In genomic region chr17:81387235-81388060, GRCh38 we compare ENCODE assay signal across 1 cellular context.
TF ChIP-seq lines count a peak whose summit lies in the region.

No MANE protein-coding gene starts in this region.

TF ChIP-seq in HEK293, 187 proteins besides CTCF, POLR2A, EP300 and RAD21 (continued from another document and continues in another):
- TF ChIP-seq ZNF211 (tag by site-specific recombination; IDR thresholded peaks at IDR 0.05; ENCODE audit: low read depth): no peak
- TF ChIP-seq ZNF311 (tag by site-specific recombination; IDR thresholded peaks at IDR 0.05; ENCODE audit: borderline replicate concordance): no peak
- no peak for TF ChIP-seq ZNF677 (tag by site-specific recombination; IDR thresholded peaks at IDR 0.05)
- TF ChIP-seq ZFP41 (tag by site-specific recombination; IDR thresholded peaks at IDR 0.05; ENCODE audit: borderline replicate concordance): no peak
- no peak for TF ChIP-seq ZNF704 (tag by site-specific recombination; IDR thresholded peaks at IDR 0.05)
- peak; percentile 84 for TF ChIP-seq ZNF629 (tag by site-specific recombination; IDR thresholded peaks at IDR 0.05)
- TF ChIP-seq, protein P1, sequence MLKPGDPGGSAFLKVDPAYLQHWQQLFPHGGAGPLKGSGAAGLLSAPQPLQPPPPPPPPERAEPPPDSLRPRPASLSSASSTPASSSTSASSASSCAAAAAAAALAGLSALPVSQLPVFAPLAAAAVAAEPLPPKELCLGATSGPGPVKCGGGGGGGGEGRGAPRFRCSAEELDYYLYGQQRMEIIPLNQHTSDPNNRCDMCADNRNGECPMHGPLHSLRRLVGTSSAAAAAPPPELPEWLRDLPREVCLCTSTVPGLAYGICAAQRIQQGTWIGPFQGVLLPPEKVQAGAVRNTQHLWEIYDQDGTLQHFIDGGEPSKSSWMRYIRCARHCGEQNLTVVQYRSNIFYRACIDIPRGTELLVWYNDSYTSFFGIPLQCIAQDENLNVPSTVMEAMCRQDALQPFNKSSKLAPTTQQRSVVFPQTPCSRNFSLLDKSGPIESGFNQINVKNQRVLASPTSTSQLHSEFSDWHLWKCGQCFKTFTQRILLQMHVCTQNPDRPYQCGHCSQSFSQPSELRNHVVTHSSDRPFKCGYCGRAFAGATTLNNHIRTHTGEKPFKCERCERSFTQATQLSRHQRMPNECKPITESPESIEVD (tag by site-specific recombination; IDR thresholded peaks at IDR 0.05): peak; percentile 59; the same call in 1 of the 2 replicates
- no peak for TF ChIP-seq ZNF658 (tag by site-specific recombination; IDR thresholded peaks at IDR 0.05)
- no peak for TF ChIP-seq ZNF10 (tag by site-specific recombination; IDR thresholded peaks at IDR 0.05)
- TF ChIP-seq ZNF132 (tag by site-specific recombination; IDR thresholded peaks at IDR 0.05; ENCODE audit: borderline replicate concordance): no peak
- TF ChIP-seq ZNF791 (tag by site-specific recombination; IDR thresholded peaks at IDR 0.05): no peak
- TF ChIP-seq ZBTB8A (tag by site-specific recombination; IDR thresholded peaks at IDR 0.05): peak; percentile 90
- TF ChIP-seq, protein P2, sequence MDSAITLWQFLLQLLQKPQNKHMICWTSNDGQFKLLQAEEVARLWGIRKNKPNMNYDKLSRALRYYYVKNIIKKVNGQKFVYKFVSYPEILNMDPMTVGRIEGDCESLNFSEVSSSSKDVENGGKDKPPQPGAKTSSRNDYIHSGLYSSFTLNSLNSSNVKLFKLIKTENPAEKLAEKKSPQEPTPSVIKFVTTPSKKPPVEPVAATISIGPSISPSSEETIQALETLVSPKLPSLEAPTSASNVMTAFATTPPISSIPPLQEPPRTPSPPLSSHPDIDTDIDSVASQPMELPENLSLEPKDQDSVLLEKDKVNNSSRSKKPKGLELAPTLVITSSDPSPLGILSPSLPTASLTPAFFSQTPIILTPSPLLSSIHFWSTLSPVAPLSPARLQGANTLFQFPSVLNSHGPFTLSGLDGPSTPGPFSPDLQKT (IDR thresholded peaks at IDR 0.05; ENCODE audit: borderline replicate concordance, low read depth, low read length): no peak
- TF ChIP-seq ZNF404 (tag by site-specific recombination; IDR thresholded peaks at IDR 0.05): no peak
- TF ChIP-seq ZNF488 (tag by site-specific recombination; IDR thresholded peaks at IDR 0.05): no peak
- TF ChIP-seq, protein P3, sequence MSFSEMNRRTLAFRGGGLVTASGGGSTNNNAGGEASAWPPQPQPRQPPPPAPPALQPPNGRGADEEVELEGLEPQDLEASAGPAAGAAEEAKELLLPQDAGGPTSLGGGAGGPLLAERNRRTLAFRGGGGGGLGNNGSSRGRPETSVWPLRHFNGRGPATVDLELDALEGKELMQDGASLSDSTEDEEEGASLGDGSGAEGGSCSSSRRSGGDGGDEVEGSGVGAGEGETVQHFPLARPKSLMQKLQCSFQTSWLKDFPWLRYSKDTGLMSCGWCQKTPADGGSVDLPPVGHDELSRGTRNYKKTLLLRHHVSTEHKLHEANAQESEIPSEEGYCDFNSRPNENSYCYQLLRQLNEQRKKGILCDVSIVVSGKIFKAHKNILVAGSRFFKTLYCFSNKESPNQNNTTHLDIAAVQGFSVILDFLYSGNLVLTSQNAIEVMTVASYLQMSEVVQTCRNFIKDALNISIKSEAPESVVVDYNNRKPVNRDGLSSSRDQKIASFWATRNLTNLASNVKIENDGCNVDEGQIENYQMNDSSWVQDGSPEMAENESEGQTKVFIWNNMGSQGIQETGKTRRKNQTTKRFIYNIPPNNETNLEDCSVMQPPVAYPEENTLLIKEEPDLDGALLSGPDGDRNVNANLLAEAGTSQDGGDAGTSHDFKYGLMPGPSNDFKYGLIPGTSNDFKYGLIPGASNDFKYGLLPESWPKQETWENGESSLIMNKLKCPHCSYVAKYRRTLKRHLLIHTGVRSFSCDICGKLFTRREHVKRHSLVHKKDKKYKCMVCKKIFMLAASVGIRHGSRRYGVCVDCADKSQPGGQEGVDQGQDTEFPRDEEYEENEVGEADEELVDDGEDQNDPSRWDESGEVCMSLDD (tag by site-specific recombination; IDR thresholded peaks at IDR 0.05): peak; percentile 62
- no peak for TF ChIP-seq ZNF354C (tag by site-specific recombination; IDR thresholded peaks at IDR 0.05; ENCODE audit: borderline replicate concordance, low read depth)
- no peak for TF ChIP-seq ZNF521 (tag by site-specific recombination; IDR thresholded peaks at IDR 0.05)
- peak; percentile 95 for TF ChIP-seq ZFP69B (tag by site-specific recombination; IDR thresholded peaks at IDR 0.05)
- TF ChIP-seq ZNF37A (tag by site-specific recombination; IDR thresholded peaks at IDR 0.05): no peak
- TF ChIP-seq ZNF398 (tag by site-specific recombination; IDR thresholded peaks at IDR 0.05): peak; percentile 72
- TF ChIP-seq ZNF596 (tag by site-specific recombination; IDR thresholded peaks at IDR 0.05): 0 out of 2 replicates have a peak, but pooled peaks have one; percentile 25
- no peak for TF ChIP-seq ZNF626 (tag by site-specific recombination; IDR thresholded peaks at IDR 0.05)
- TF ChIP-seq ZNF26 (tag by site-specific recombination; IDR thresholded peaks at IDR 0.05): no peak
- no peak for TF ChIP-seq ZNF280C (tag by site-specific recombination; IDR thresholded peaks at IDR 0.05)
- TF ChIP-seq ZNF830 (tag by site-specific recombination; IDR thresholded peaks at IDR 0.05; ENCODE audit: low read depth): no peak
- no peak for TF ChIP-seq ZNF514 (tag by site-specific recombination; IDR thresholded peaks at IDR 0.05)
- TF ChIP-seq, protein P4, sequence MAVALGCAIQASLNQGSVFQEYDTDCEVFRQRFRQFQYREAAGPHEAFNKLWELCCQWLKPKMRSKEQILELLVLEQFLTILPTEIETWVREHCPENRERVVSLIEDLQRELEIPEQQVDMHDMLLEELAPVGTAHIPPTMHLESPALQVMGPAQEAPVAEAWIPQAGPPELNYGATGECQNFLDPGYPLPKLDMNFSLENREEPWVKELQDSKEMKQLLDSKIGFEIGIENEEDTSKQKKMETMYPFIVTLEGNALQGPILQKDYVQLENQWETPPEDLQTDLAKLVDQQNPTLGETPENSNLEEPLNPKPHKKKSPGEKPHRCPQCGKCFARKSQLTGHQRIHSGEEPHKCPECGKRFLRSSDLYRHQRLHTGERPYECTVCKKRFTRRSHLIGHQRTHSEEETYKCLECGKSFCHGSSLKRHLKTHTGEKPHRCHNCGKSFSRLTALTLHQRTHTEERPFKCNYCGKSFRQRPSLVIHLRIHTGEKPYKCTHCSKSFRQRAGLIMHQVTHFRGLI (tag by site-specific recombination; IDR thresholded peaks at IDR 0.05): 0 out of 2 replicates have a peak, but pooled peaks have one; percentile 6
- peak; percentile 83 for TF ChIP-seq WT1 (tag by site-specific recombination; IDR thresholded peaks at IDR 0.05)
- TF ChIP-seq ZNF501 (tag by site-specific recombination; IDR thresholded peaks at IDR 0.05): no peak
- no peak for TF ChIP-seq ZNF19 (tag by site-specific recombination; IDR thresholded peaks at IDR 0.05; ENCODE audit: low read depth)
- TF ChIP-seq YY1 (tag by site-specific recombination; IDR thresholded peaks at IDR 0.05): peak; percentile 24; the same call in 1 of the 2 replicates
- TF ChIP-seq ZNF133 (tag by site-specific recombination; IDR thresholded peaks at IDR 0.05): no peak
- TF ChIP-seq ZXDB (tag by site-specific recombination; IDR thresholded peaks at IDR 0.05): peak; percentile 3; the same call in 1 of the 2 replicates
- TF ChIP-seq HOXA7 (CRISPR knock-in tag; IDR thresholded peaks at IDR 0.05; ENCODE audit: borderline replicate concordance): no peak
- no peak for TF ChIP-seq ZNF366 (tag by site-specific recombination; conservative IDR thresholded peaks at IDR 0.05)
- no peak for TF ChIP-seq MZF1 (tag by site-specific recombination; IDR thresholded peaks at IDR 0.05; ENCODE audit: borderline replicate concordance)
- TF ChIP-seq KLF7 (tag by site-specific recombination; IDR thresholded peaks at IDR 0.05; ENCODE audit: borderline replicate concordance): peak; percentile 56; the same call in 1 of the 2 replicates
- TF ChIP-seq, protein P5, sequence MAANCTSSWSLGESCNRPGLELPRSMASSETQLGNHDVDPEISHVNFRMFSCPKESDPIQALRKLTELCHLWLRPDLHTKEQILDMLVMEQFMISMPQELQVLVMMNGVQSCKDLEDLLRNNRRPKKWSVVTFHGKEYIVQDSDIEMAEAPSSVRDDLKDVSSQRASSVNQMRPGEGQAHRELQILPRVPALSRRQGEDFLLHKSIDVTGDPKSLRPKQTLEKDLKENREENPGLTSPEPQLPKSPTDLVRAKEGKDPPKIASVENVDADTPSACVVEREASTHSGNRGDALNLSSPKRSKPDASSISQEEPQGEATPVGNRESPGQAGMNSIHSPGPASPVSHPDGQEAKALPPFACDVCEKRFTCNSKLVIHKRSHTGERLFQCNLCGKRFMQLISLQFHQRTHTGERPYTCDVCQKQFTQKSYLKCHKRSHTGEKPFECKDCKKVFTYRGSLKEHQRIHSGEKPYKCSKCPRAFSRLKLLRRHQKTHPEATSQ (tag by site-specific recombination; IDR thresholded peaks at IDR 0.05): no peak
- TF ChIP-seq, protein P6, sequence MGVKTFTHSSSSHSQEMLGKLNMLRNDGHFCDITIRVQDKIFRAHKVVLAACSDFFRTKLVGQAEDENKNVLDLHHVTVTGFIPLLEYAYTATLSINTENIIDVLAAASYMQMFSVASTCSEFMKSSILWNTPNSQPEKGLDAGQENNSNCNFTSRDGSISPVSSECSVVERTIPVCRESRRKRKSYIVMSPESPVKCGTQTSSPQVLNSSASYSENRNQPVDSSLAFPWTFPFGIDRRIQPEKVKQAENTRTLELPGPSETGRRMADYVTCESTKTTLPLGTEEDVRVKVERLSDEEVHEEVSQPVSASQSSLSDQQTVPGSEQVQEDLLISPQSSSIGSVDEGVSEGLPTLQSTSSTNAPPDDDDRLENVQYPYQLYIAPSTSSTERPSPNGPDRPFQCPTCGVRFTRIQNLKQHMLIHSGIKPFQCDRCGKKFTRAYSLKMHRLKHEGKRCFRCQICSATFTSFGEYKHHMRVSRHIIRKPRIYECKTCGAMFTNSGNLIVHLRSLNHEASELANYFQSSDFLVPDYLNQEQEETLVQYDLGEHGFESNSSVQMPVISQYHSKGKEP (tag by site-specific recombination; IDR thresholded peaks at IDR 0.05): 0 out of 2 replicates have a peak, but pooled peaks have one; percentile 16
- no peak for TF ChIP-seq ZNF266 (tag by site-specific recombination; IDR thresholded peaks at IDR 0.05; ENCODE audit: low read depth)
